8 cellular contexts compared by ENCODE assay signal in the genomic region with DNA sequence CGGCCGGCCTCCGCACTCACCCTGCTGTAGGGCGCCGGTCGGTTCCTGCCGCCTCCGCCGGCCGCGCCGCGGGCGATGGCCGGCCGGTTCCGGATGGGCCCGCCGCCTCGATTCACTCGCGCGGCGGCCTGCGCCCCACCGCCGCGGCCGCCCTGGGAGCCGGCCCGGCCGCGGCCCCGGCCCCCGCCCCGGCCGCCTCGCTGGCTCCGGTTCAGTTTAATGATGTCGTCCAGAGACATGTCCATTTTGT. TPM values are rescaled to one million over a fixed set of nuclear protein-coding genes. Genes with fewer than 3 reads are reported as not detected.
DNase-seq lines count a peak whose midpoint lies in the region; ATAC-seq and TF ChIP-seq lines count a peak whose summit lies in the region.

No MANE protein-coding gene starts in this region.

- no peak for TF ChIP-seq CTCF in progenitor cell of endocrine pancreas (IDR thresholded peaks at IDR 0.05; ENCODE audit: unreplicated experiment)

- peak overlapping the region; percentile 82 to 98 (median 89) for H3K27ac Mint-ChIP-seq in IgD-negative memory B cell
- H3K27ac Mint-ChIP-seq in effector memory CD8-positive, alpha-beta T cell, result peak overlapping the region; percentile 97
- H3K27ac Mint-ChIP-seq in progenitor cell of endocrine pancreas, result peak overlapping the region; percentile 99

- H3K27me3 Mint-ChIP-seq in IgD-negative memory B cell, result no peaks in the 10 kb centered on the region
- H3K27me3 Mint-ChIP-seq in effector memory CD8-positive, alpha-beta T cell, result no peaks in the 10 kb centered on the region
- H3K27me3 Mint-ChIP-seq in progenitor cell of endocrine pancreas, result no peaks in the 10 kb centered on the region

- H3K9me3 Mint-ChIP-seq in IgD-negative memory B cell (no peaks in the 10 kb centered on the region), progenitor cell of endocrine pancreas (ENCODE audit: low read depth) (no peaks in the 10 kb centered on the region)
- H3K9me3 Mint-ChIP-seq in effector memory CD8-positive, alpha-beta T cell, result no peaks in the 10 kb centered on the region

- peak overlapping the region; percentile 82 to 96 (median 92) for H3K4me3 Mint-ChIP-seq in IgD-negative memory B cell
- H3K4me3 Mint-ChIP-seq in effector memory CD8-positive, alpha-beta T cell, result peak overlapping the region; percentile 91 to 93
- H3K4me3 Mint-ChIP-seq in progenitor cell of endocrine pancreas (ENCODE audit: low read depth), result peak overlapping the region; percentile 93

- peaks cover 0 to 10% (median 7%) of the 10 kb centered on the region in 3 donors for H3K4me1 Mint-ChIP-seq in IgD-negative memory B cell
- H3K4me1 Mint-ChIP-seq in effector memory CD8-positive, alpha-beta T cell (ENCODE audit: low read depth in 2 of 2), result peaks cover 4 to 11% of the 10 kb centered on the region in 2 donors
- H3K4me1 Mint-ChIP-seq in progenitor cell of endocrine pancreas (ENCODE audit: low read depth), result peaks cover 5% of the 10 kb centered on the region

- no peak for DNase-seq in effector memory CD8-positive, alpha-beta T cell
- DNase-seq in progenitor cell of endocrine pancreas (ENCODE audit: low spot score, unreplicated experiment) (no peak), germinal center (ENCODE audit: low spot score) (no peak), cerebellum (ENCODE audit: low spot score) (no peak)

- H3K36me3 Mint-ChIP-seq in IgD-negative memory B cell (peaks cover 4% of the 10 kb centered on the region), progenitor cell of endocrine pancreas (ENCODE audit: insufficient read depth) (peaks cover 15% of the 10 kb centered on the region)
- peaks cover 79% of the 10 kb centered on the region for H3K36me3 Mint-ChIP-seq in effector memory CD8-positive, alpha-beta T cell (ENCODE audit: insufficient read depth)

- ATAC-seq in GM18502 (IDR thresholded peaks at IDR 0.05; ENCODE audit: poor library complexity, unreplicated experiment) (peak; percentile 31), GM21528 (IDR thresholded peaks at IDR 0.05; ENCODE audit: low FRiP score, unreplicated experiment) (no peak), GM19035 (IDR thresholded peaks at IDR 0.05; ENCODE audit: unreplicated experiment) (no peak)
- ATAC-seq in effector memory CD8-positive, alpha-beta T cell (replicated peaks), result peak; percentile 6

RNA-seq across cellular contexts. Expression of gene ALYREF, which starts 0.2 kb away (rescaled TPM):
- polyA plus RNA-seq in IgD-negative memory B cell, result 22.5 TPM
- total RNA-seq in progenitor cell of endocrine pancreas (98.9 and 99.7 TPM in 2 replicates), cerebellum (39.7 TPM)

RNA-seq across cellular contexts. Expression of gene ANAPC11, which starts 0.3 kb away (rescaled TPM):
- polyA plus RNA-seq in IgD-negative memory B cell, result 266 TPM
- total RNA-seq in progenitor cell of endocrine pancreas (137 and 139 TPM in 2 replicates), cerebellum (41.7 TPM)

RNA-seq across cellular contexts. Expression of gene NPB, which starts 10.8 kb away (rescaled TPM):
- polyA plus RNA-seq in IgD-negative memory B cell, result not detected
- total RNA-seq in progenitor cell of endocrine pancreas, result 0.78 and 1.7 TPM in 2 replicates
- 2.8 TPM for total RNA-seq in cerebellum

RNA-seq across cellular contexts. Expression of gene PCYT2, which starts 20.0 kb away (rescaled TPM):
- 20.0 TPM for polyA plus RNA-seq in IgD-negative memory B cell
- total RNA-seq in progenitor cell of endocrine pancreas (93.2 and 95.2 TPM in 2 replicates), cerebellum (14.1 TPM)

RNA-seq across cellular contexts. Expression of gene ARHGDIA, which starts 20.1 kb away (rescaled TPM):
- polyA plus RNA-seq in IgD-negative memory B cell, result 163 TPM
- total RNA-seq in progenitor cell of endocrine pancreas (239 and 248 TPM in 2 replicates), cerebellum (18.3 TPM)

Comparison
In these comparisons a context has a peak if more than half of its experiments do, and no peak if none do; other contexts are left out.
1. ATAC-seq: peak in GM18502 (single experiment) and effector memory CD8-positive, alpha-beta T cell (single experiment); none in GM21528 (single experiment) and GM19035 (single experiment).
2. Peak in every context shown above with its lines, with median percentiles within 50 percentile points of each other: H3K27ac Mint-ChIP-seq and H3K4me3 Mint-ChIP-seq.